ENCODE assay signal across 9 cellular contexts in genomic region chr1:46477153-46477929, GRCh38. TPM values are rescaled to one million over a fixed set of nuclear protein-coding genes. Genes with fewer than 3 reads are reported as not detected.
A peak's percentile ranks its signal among the peaks of the same experiment; 100 is the strongest.
DNase-seq lines count a peak whose midpoint lies in the region; ATAC-seq, FAIRE-seq and TF ChIP-seq lines count a peak whose summit lies in the region.
"Had no signal": no experiment of that assay in that cellular context is flagged by ENCODE, and none has a peak within 500 bp of the region (broad histone marks: within the 10 kb centered on the region; RNA-seq: fewer than 3 reads in every experiment).

No MANE protein-coding gene starts in this region.

- H3K27ac Mint-ChIP-seq in activated CD4-positive, alpha-beta T cell treated with anti-CD3 and anti-CD28 coated beads for 36 hours: no peak overlapping the region

- no peaks in the 10 kb centered on the region for H3K79me2 ChIP-seq in HepG2 (ENCODE audit: insufficient read depth, low read length)

- TF ChIP-seq EP300 in HepG2 (IDR thresholded peaks at IDR 0.05; ENCODE audit: low read depth in 2 of 2, low read length in 2 of 2) (no peak), HepG2 (CRISPR knock-in tag; IDR thresholded peaks at IDR 0.05; ENCODE audit: borderline replicate concordance) (no peak)

- peaks cover 3 to 32% of the 10 kb centered on the region in 2 experiments; a peak in 4 of 5 replicates for H3K27me3 ChIP-seq in HepG2 (ENCODE audit: control insufficient read depth in 1 of 2, insufficient read depth in 2 of 2, low read length in 2 of 2)

- FAIRE-seq in D721Med (lab: Jason Lieb, UNC) (no peak), HepG2 (lab: Jason Lieb, UNC) (peak; percentile 70)
- FAIRE-seq: TTC549 had no signal

- H3K4me1 Mint-ChIP-seq in activated CD4-positive, alpha-beta T cell treated with anti-CD3 and anti-CD28 coated beads for 36 hours: no peaks in the 10 kb centered on the region

- WGBS in HepG2 (ENCODE audit: low lambda C conversion rate): 28% methylated on average over 8 of the region's 11 CpGs

- peaks cover 24% of the 10 kb centered on the region for H3K27me3 Mint-ChIP-seq in activated CD4-positive, alpha-beta T cell treated with anti-CD3 and anti-CD28 coated beads for 36 hours

- H3K9ac ChIP-seq in HepG2 (ENCODE audit: insufficient read depth, low read depth, low read length): no peak overlapping the region

- H3K4me3 ChIP-seq in HepG2 (replicated peaks in 1 of 3; ENCODE audit: insufficient read depth in 1 of 3, low read depth in 2 of 3, low read length in 3 of 3): no peak overlapping the region

- BruUV-seq in HepG2 (replicated peaks; lab: Mats Ljungman, UMichigan): no TSS peak

- peaks cover 27% of the 10 kb centered on the region; the same call in 1 of the 2 replicates for H3K4me1 ChIP-seq in HepG2 (ENCODE audit: insufficient read depth, low read length)

- ATAC-seq in activated CD4-positive, alpha-beta T cell treated with anti-CD3 and anti-CD28 coated beads for 36 hours: peak; percentile 98
- ATAC-seq in HepG2: peak; percentile 76
- ATAC-seq in GM19324 (IDR thresholded peaks at IDR 0.05; ENCODE audit: low FRiP score, unreplicated experiment): no peak

- no peaks in the 10 kb centered on the region for H3K9me3 ChIP-seq in HepG2 (ENCODE audit: low read length)

- H3K4me3 Mint-ChIP-seq in activated CD4-positive, alpha-beta T cell treated with anti-CD3 and anti-CD28 coated beads for 36 hours: no peak overlapping the region

- CTCF ChIA-PET in HEK293T (lab: Yijun Ruan, JAX): interaction anchor here (0.7 to 3.3 kb wide), 6 partner anchors 10 to 71 kb away, joined by 3 to 40 read pairs (median 4); no protein-coding TSS in a partner anchor
- CTCF ChIA-PET in activated CD4-positive, alpha-beta T cell treated with anti-CD3 and anti-CD28 coated beads for 36 hours (lab: Charles Lee): interaction anchor here (0.5 to 12.5 kb wide), 17 partner anchors 9 to 218 kb away, joined by 3 to 115 read pairs (median 4); partner anchors contain the start of gene KNCN
- CTCF ChIA-PET in HepG2 (lab: Yijun Ruan, JAX; ENCODE audit: low intra/inter-chr PET ratio, low total read pairs): interaction anchor here (1.6 to 3.9 kb wide), 2 partner anchors 50 to 57 kb away, joined by 11 to 51 read pairs; a partner anchor contains a TSS

- POLR2A ChIA-PET in HEK293T (lab: Yijun Ruan, JAX) (no interaction called here), HepG2 (lab: Yijun Ruan, JAX) (no interaction called here)
- POLR2A ChIA-PET in activated CD4-positive, alpha-beta T cell treated with anti-CD3 and anti-CD28 coated beads for 36 hours (lab: Charles Lee): no interaction called here

- peak; percentile 74 for TF ChIP-seq CTCF in D721Med (IDR thresholded peaks at IDR 0.05; ENCODE audit: insufficient read depth, missing control alignments)
- TF ChIP-seq CTCF in HepG2 (CRISPR knock-in tag; IDR thresholded peaks at IDR 0.05): peak; percentile 85

- in situ Hi-C loops in HepG2 (cut with HindIII; ENCODE audit: extremely low pct_ligation_motif_present, low pct_unique_long_range_greater_than_20kb): loop anchor here (5.0 kb wide), 1 partner anchor 50 kb away; no protein-coding TSS in a partner anchor

- H3K36me3 ChIP-seq in HepG2 (replicated peaks in 1 of 2; ENCODE audit: control insufficient read depth in 1 of 2, insufficient read depth in 2 of 2, low read length in 2 of 2): no peaks in the 10 kb centered on the region

- peak; percentile 73 for TF ChIP-seq RAD21 in HepG2 (CRISPR knock-in tag; IDR thresholded peaks at IDR 0.05)

- no peak overlapping the region for H3K27ac ChIP-seq in HepG2 (ENCODE audit: extremely low read length, insufficient read depth, low read length)

- H3K36me3 Mint-ChIP-seq in activated CD4-positive, alpha-beta T cell treated with anti-CD3 and anti-CD28 coated beads for 36 hours (ENCODE audit: low read depth): no peaks in the 10 kb centered on the region

- DNase-seq in D721Med (ENCODE audit: insufficient read length, low spot score): peak; percentile 92
- DNase-seq in HEK293T (ENCODE audit: extremely low spot score): peak; percentile 84
- peak; percentile 79 for DNase-seq in NCI-H2227 (lab: John Stamatoyannopoulos, UW; ENCODE audit: unreplicated experiment)
- DNase-seq in activated CD4-positive, alpha-beta T cell treated with anti-CD3 and anti-CD28 coated beads for 36 hours: peak; percentile 89
- peak; percentile 69 for DNase-seq in cerebellar cortex (ENCODE audit: low spot score)
- peak; percentile 44 for DNase-seq in HepG2 (ENCODE audit: low spot score)
- DNase-seq in stimulated activated CD4-positive, alpha-beta T cell treated with anti-CD3 and anti-CD28 coated beads, Interleukin-4, amount 100 ng/mL, for 48 hours (ENCODE audit: low read depth in 2 of 2): peak; percentile 67 to 78

- no peak overlapping the region for H3K4me2 ChIP-seq in HepG2 (ENCODE audit: low read depth, low read length)

- H4K20me1 ChIP-seq in HepG2 (ENCODE audit: insufficient read depth, low read length): no peaks in the 10 kb centered on the region

- TF ChIP-seq POLR2A in HepG2 (IDR thresholded peaks at IDR 0.05; ENCODE audit: insufficient read depth in 1 of 2, low read depth in 2 of 2, low read length in 2 of 2): no peak

- no peak overlapping the region for H2AFZ ChIP-seq in HepG2 (ENCODE audit: low read length)

- H3K9me3 Mint-ChIP-seq in activated CD4-positive, alpha-beta T cell treated with anti-CD3 and anti-CD28 coated beads for 36 hours (ENCODE audit: low read depth): no peaks in the 10 kb centered on the region

- intact Hi-C loops in activated CD4-positive, alpha-beta T cell treated with anti-CD3 and anti-CD28 coated beads for 36 hours (cut with DNase I, micrococcal nuclease): loop anchor here (1.0 to 2.0 kb wide), 4 partner anchors 30 to 248 kb away; no protein-coding TSS in a partner anchor
- intact Hi-C loops in HepG2 (cut with micrococcal nuclease; ENCODE audit: unreplicated experiment): loop anchor here (1.0 kb wide), 1 partner anchor 51 kb away; no protein-coding TSS in a partner anchor

TF ChIP-seq in HEK293T, 16 proteins besides CTCF, POLR2A, EP300 and RAD21 (continues in another document):
- TF ChIP-seq ELF4 (IDR thresholded peaks at IDR 0.05) (no peak), PKNOX1 (IDR thresholded peaks at IDR 0.05) (no peak), L3MBTL2 (conservative IDR thresholded peaks at IDR 0.05) (no peak), HDGF (IDR thresholded peaks at IDR 0.05; ENCODE audit: borderline replicate concordance) (no peak), FOXA1 (IDR thresholded peaks at IDR 0.05) (no peak), FOXM1 (IDR thresholded peaks at IDR 0.05; ENCODE audit: borderline replicate concordance) (no peak), ZNF384 (IDR thresholded peaks at IDR 0.05) (no peak), FOXK2 (IDR thresholded peaks at IDR 0.05) (no peak)

TF ChIP-seq in HepG2, 621 proteins besides CTCF, POLR2A, EP300 and RAD21 (continues in another document):
- TF ChIP-seq ZNF746 (CRISPR knock-in tag; IDR thresholded peaks at IDR 0.05) (no peak), BCL6 (CRISPR knock-in tag; IDR thresholded peaks at IDR 0.05) (peak; percentile 18; the same call in 1 of the 2 replicates), CREM (IDR thresholded peaks at IDR 0.05) (peak; percentile 57; the same call in 1 of the 2 replicates), CREM (CRISPR knock-in tag; IDR thresholded peaks at IDR 0.05) (no peak), BRF2 (CRISPR knock-in tag; IDR thresholded peaks at IDR 0.05) (no peak), SMC3 (IDR thresholded peaks at IDR 0.05; ENCODE audit: low read length) (peak; percentile 58), ZNF839 (CRISPR knock-in tag; IDR thresholded peaks at IDR 0.05; ENCODE audit: borderline replicate concordance) (no peak), MLX (CRISPR knock-in tag; IDR thresholded peaks at IDR 0.05) (no peak)

RNA-seq across cellular contexts. Expression of gene DMBX1, which starts 12.3 kb away (rescaled TPM):
- under 1 TPM in 1 of 2 experiments, not detected in 1; 0.05 TPM for total RNA-seq in activated CD4-positive, alpha-beta T cell treated with anti-CD3 and anti-CD28 coated beads for 36 hours
- not detected in 2 replicates for total RNA-seq in HepG2 (2016; rRNA removed; fragmentation: Illumina TruSeq; extraction: Trizol)
- total RNA-seq in HepG2 (2016; cell fraction: cytosol; rRNA removed; fragmentation: Illumina TruSeq; extraction: Trizol; ENCODE audit: low read depth): not detected in 2 replicates
- total RNA-seq in HepG2 (2016; cell fraction: insoluble cytoplasmic fraction; rRNA removed; fragmentation: Illumina TruSeq; extraction: Trizol): not detected in 2 replicates
- total RNA-seq in HepG2 (2016; cell fraction: membrane; rRNA removed; fragmentation: Illumina TruSeq; extraction: Trizol): not detected in 2 replicates
- not detected in 2 replicates for total RNA-seq in HepG2 (2016; cell fraction: nucleus; rRNA removed; fragmentation: Illumina TruSeq; extraction: Trizol)
- not detected in 2 replicates for polyA plus RNA-seq in HepG2 (2011; rRNA removed)
- polyA plus RNA-seq in HepG2 (2011; cell fraction: cytosol; rRNA removed): not detected in 2 replicates
- not detected in 2 replicates for polyA plus RNA-seq in HepG2 (2011; cell fraction: nucleus; rRNA removed)
- not detected in 2 replicates for polyA plus RNA-seq in HepG2 (2012)
- not detected in 2 replicates for polyA plus RNA-seq in HepG2 (2016; cell fraction: cytosol; fragmentation: Illumina TruSeq; extraction: Trizol; ENCODE audit: low read depth)
- polyA plus RNA-seq in HepG2 (2016; cell fraction: insoluble cytoplasmic fraction; fragmentation: Illumina TruSeq; extraction: Trizol; ENCODE audit: low read depth): not detected in 2 replicates
- not detected in 2 replicates for polyA plus RNA-seq in HepG2 (2016; cell fraction: membrane; fragmentation: Illumina TruSeq; extraction: Trizol; ENCODE audit: low read depth)
- not detected in 2 replicates for polyA plus RNA-seq in HepG2 (2016; cell fraction: nucleus; fragmentation: Illumina TruSeq; extraction: Trizol; ENCODE audit: insufficient read depth, low read depth)
- polyA minus RNA-seq in HepG2 (2011; rRNA and poly(A)+ RNA removed; ENCODE audit: low replicate concordance): 1.9 TPM in 1 of 2 replicates, not detected in the other
- not detected in 2 replicates for polyA minus RNA-seq in HepG2 (2011; cell fraction: cytosol; rRNA and poly(A)+ RNA removed)
- polyA minus RNA-seq in HepG2 (2011; cell fraction: nucleus; rRNA and poly(A)+ RNA removed): not detected in 2 replicates
